Comparison of ENCODE assay signal across 10 cellular contexts in genomic region chr11:63610604-63611394, GRCh38. TPM values are rescaled to one million over a fixed set of nuclear protein-coding genes. Genes with fewer than 3 reads are reported as not detected.
DNase-seq lines count a peak whose midpoint lies in the region; ATAC-seq and TF ChIP-seq lines count a peak whose summit lies in the region.
"Had no signal": no experiment of that assay in that cellular context is flagged by ENCODE, and none has a peak within 500 bp of the region (broad histone marks: within the 10 kb centered on the region; RNA-seq: fewer than 3 reads in every experiment).

No MANE protein-coding gene starts in this region.

- H3K27me3 Mint-ChIP-seq in type B pancreatic cell, result peaks cover 13% of the 10 kb centered on the region

- intact Hi-C loops in left ventricle myocardium inferior (cut with micrococcal nuclease), result no loop called here
- intact Hi-C loops in left cardiac atrium (cut with DNase I), result no loop called here

- DNase-seq in left ventricle myocardium inferior, result no peak
- no peak for DNase-seq in left cardiac atrium
- no peak for DNase-seq in astrocyte of the cerebellum (ENCODE audit: low read depth)
- peak; percentile 27 for DNase-seq in left lobe of liver (ENCODE audit: low spot score)
- DNase-seq in type B pancreatic cell (ENCODE audit: extremely low spot score, unreplicated experiment), result no peak
- DNase-seq in KBM-7, result no peak
- DNase-seq in SHP77 treated with DMSO at 0.1 percent for 48 hours (lab: John Stamatoyannopoulos, UW), result no peak
- DNase-seq: occipital lobe had no signal

- peaks cover 3% of the 10 kb centered on the region for H3K36me3 ChIP-seq in left ventricle myocardium inferior

- peak overlapping the region; percentile 94 for H3K27ac ChIP-seq in left ventricle myocardium inferior (replicated peaks)

- H3K4me1 Mint-ChIP-seq in type B pancreatic cell (ENCODE audit: unreplicated experiment), result peaks cover 25% of the 10 kb centered on the region

- H3K4me3 Mint-ChIP-seq in type B pancreatic cell, result peak overlapping the region; percentile 66

- H3K4me1 ChIP-seq in left ventricle myocardium inferior, result peaks cover 60% of the 10 kb centered on the region

- in situ Hi-C loops in astrocyte of the cerebellum (cut with HindIII; ENCODE audit: low sequenced_read_pairs) (no loop called here), KBM-7 (cut with MboI; ENCODE audit: low pct_unique_long_range_greater_than_20kb, low sequenced_read_pairs) (no loop called here)

- H3K36me3 Mint-ChIP-seq in type B pancreatic cell, result no peaks in the 10 kb centered on the region

- no peaks in the 10 kb centered on the region for H3K9me3 Mint-ChIP-seq in type B pancreatic cell

- no peak for ATAC-seq in left cardiac atrium
- ATAC-seq in left lobe of liver, result no peak
- ATAC-seq in HG03354 (IDR thresholded peaks at IDR 0.05; ENCODE audit: poor library complexity, severe bottlenecking, unreplicated experiment), result no peak

- H3K27me3 ChIP-seq in left ventricle myocardium inferior (ENCODE audit: low read depth), result no peaks in the 10 kb centered on the region

- peak overlapping the region; percentile 52 for H3K27ac Mint-ChIP-seq in type B pancreatic cell

- TF ChIP-seq CTCF in left ventricle myocardium inferior (IDR thresholded peaks at IDR 0.05; ENCODE audit: borderline replicate concordance), result no peak
- TF ChIP-seq CTCF in astrocyte of the cerebellum (IDR thresholded peaks at IDR 0.05; ENCODE audit: low read depth, low read length, missing control alignments), result no peak
- peak; percentile 61 for TF ChIP-seq CTCF in type B pancreatic cell (conservative IDR thresholded peaks at IDR 0.05)

- peak overlapping the region; percentile 23 for H3K4me3 ChIP-seq in left ventricle myocardium inferior
- H3K4me3 ChIP-seq in astrocyte of the cerebellum (ENCODE audit: low read depth, low read length), result peak overlapping the region; percentile 3

- H3K9me3 ChIP-seq in left ventricle myocardium inferior (replicated peaks), result no peaks in the 10 kb centered on the region

RNA-seq across cellular contexts. Expression of gene PLAAT3, which starts 3.4 kb away (rescaled TPM):
- total RNA-seq in left ventricle myocardium inferior (144 TPM), left cardiac atrium (100 to 1,000 TPM; 156 to 173 TPM), left lobe of liver (74.6 TPM), type B pancreatic cell (ENCODE audit: low replicate concordance) (55.6 and 65.4 TPM in 2 replicates)

RNA-seq across cellular contexts. Expression of gene PLAAT2, which starts 47.6 kb away (rescaled TPM):
- total RNA-seq in left ventricle myocardium inferior, result not detected
- total RNA-seq in left cardiac atrium, result under 1 TPM; 0.32 to 0.47 TPM
- total RNA-seq in left lobe of liver, result 1.2 TPM
- total RNA-seq in type B pancreatic cell (ENCODE audit: low replicate concordance), result 6.0 and 7.8 TPM in 2 replicates
- total RNA-seq: occipital lobe, urinary bladder had no signal
